In genomic region chrX:70452143-70452733, GRCh38 we compare ENCODE assay signal across 8 cellular contexts. TPM values are rescaled to one million over a fixed set of nuclear protein-coding genes. Genes with fewer than 3 reads are reported as not detected.
DNase-seq lines count a peak whose midpoint lies in the region; ATAC-seq, FAIRE-seq and TF ChIP-seq lines count a peak whose summit lies in the region.

No MANE protein-coding gene starts in this region.

- POLR2A ChIA-PET in CD4-positive, alpha-beta memory T cell (lab: Charles Lee; ENCODE audit: partially characterized antibody): interaction anchor here (0.9 to 2.8 kb wide), 4 partner anchors 17 to 730 kb away, joined by 3 to 14 read pairs (median 4); partner anchors contain the start of gene IGBP1
- POLR2A ChIA-PET in T-cell (lab: Charles Lee): no interaction called here

- H3K36me3 Mint-ChIP-seq in CD4-positive, alpha-beta memory T cell: no peaks in the 10 kb centered on the region
- no peaks in the 10 kb centered on the region for H3K36me3 Mint-ChIP-seq in T-cell

- ATAC-seq in GM19463 (IDR thresholded peaks at IDR 0.05; ENCODE audit: unreplicated experiment) (peak; percentile 37), T-cell (replicated peaks in 1 of 4) (peak; percentile 34 to 61 (median 55))

- no peaks in the 10 kb centered on the region for H3K27me3 ChIP-seq in CD4-positive, alpha-beta memory T cell (ENCODE audit: insufficient read depth, low read length)
- no peaks in the 10 kb centered on the region for H3K27me3 ChIP-seq in small intestine (ENCODE audit: control insufficient read depth in 2 of 2, insufficient read depth in 2 of 2, low read length in 2 of 2)

- peak overlapping the region; percentile 90 to 94 (median 92) for H3K4me3 Mint-ChIP-seq in CD4-positive, alpha-beta memory T cell
- peak overlapping the region; percentile 80 to 91 (median 88) for H3K4me3 Mint-ChIP-seq in T-cell

- no peaks in the 10 kb centered on the region for H3K9me3 ChIP-seq in CD4-positive, alpha-beta memory T cell (ENCODE audit: control insufficient read depth in 1 of 2, low read length in 2 of 2)
- H3K9me3 ChIP-seq in iPS-18c (ENCODE audit: control insufficient read depth, insufficient read depth, low read length) (peaks cover 10% of the 10 kb centered on the region), small intestine (ENCODE audit: control insufficient read depth, low read depth) (no peaks in the 10 kb centered on the region)

- intact Hi-C loops in CD4-positive, alpha-beta memory T cell (cut with micrococcal nuclease): loop anchor here (5.0 kb wide), 2 partner anchors 305 to 320 kb away; partner anchors contain the start of gene IGBP1

- peak overlapping the region; percentile 38 for H3K27ac ChIP-seq in CD4-positive, alpha-beta memory T cell (ENCODE audit: low read depth, low read length)
- peak overlapping the region; percentile 53 to 79 for H3K27ac ChIP-seq in small intestine (ENCODE audit: low read depth in 1 of 2, low read length in 1 of 2)

- in situ Hi-C loops in KBM-7 (cut with MboI; ENCODE audit: low pct_unique_long_range_greater_than_20kb, low sequenced_read_pairs) (loop anchor here (10.0 kb wide), 1 partner anchor 103 kb away; no protein-coding TSS in a partner anchor), astrocyte of the spinal cord (cut with HindIII; ENCODE audit: low sequenced_read_pairs) (no loop called here)

- FAIRE-seq in small intestine (lab: Jason Lieb, UNC): no peak

- H3K27me3 Mint-ChIP-seq in CD4-positive, alpha-beta memory T cell: no peaks in the 10 kb centered on the region
- peaks cover 0 to 13% of the 10 kb centered on the region in 2 donors for H3K27me3 Mint-ChIP-seq in T-cell

- no peaks in the 10 kb centered on the region for H3K9me3 Mint-ChIP-seq in CD4-positive, alpha-beta memory T cell
- no peaks in the 10 kb centered on the region for H3K9me3 Mint-ChIP-seq in T-cell

- CTCF ChIA-PET in CD4-positive, alpha-beta memory T cell (lab: Charles Lee; ENCODE audit: partially characterized antibody): interaction anchor here (1.1 to 4.7 kb wide), 6 partner anchors 8 to 212 kb away, joined by 3 to 23 read pairs (median 5); no protein-coding TSS in a partner anchor
- CTCF ChIA-PET in T-cell (lab: Charles Lee): interaction anchor here (1.0 to 1.7 kb wide), 2 partner anchors 19 to 508 kb away, joined by 3 to 9 read pairs; no protein-coding TSS in a partner anchor

- H3K4me1 ChIP-seq in CD4-positive, alpha-beta memory T cell (ENCODE audit: insufficient read depth, low read length): peaks cover 33% of the 10 kb centered on the region
- H3K4me1 ChIP-seq in small intestine (ENCODE audit: control insufficient read depth in 2 of 2, insufficient read depth in 1 of 2, low read depth in 1 of 2, low read length in 1 of 2): no peaks in the 10 kb centered on the region

- H3K4me1 Mint-ChIP-seq in CD4-positive, alpha-beta memory T cell: peaks cover 23 to 48% (median 32%) of the 10 kb centered on the region in 4 donors
- H3K4me1 Mint-ChIP-seq in T-cell: peaks cover 34 to 44% (median 43%) of the 10 kb centered on the region in 3 donors

- peak overlapping the region in 1 of 2 donors; percentile 56 for H3K4me3 ChIP-seq in CD4-positive, alpha-beta memory T cell (ENCODE audit: low read length in 2 of 2)
- peak overlapping the region; percentile 51 for H3K4me3 ChIP-seq in astrocyte of the spinal cord (ENCODE audit: low read depth, low read length)
- H3K4me3 ChIP-seq in iPS-18c (ENCODE audit: insufficient read depth, low read depth, low read length): peak overlapping the region; percentile 41; the same call in 1 of the 2 replicates
- H3K4me3 ChIP-seq in small intestine (ENCODE audit: low read depth in 1 of 2, low read length in 2 of 2): peak overlapping the region; percentile 30 to 46

- peak; percentile 83 for TF ChIP-seq CTCF in astrocyte of the spinal cord (IDR thresholded peaks at IDR 0.05; ENCODE audit: low read depth, low read length)

- peak overlapping the region; percentile 80 to 94 (median 91) for H3K27ac Mint-ChIP-seq in CD4-positive, alpha-beta memory T cell
- peak overlapping the region; percentile 79 to 90 for H3K27ac Mint-ChIP-seq in T-cell

- H3K36me3 ChIP-seq in CD4-positive, alpha-beta memory T cell (ENCODE audit: insufficient read depth, low read length): no peaks in the 10 kb centered on the region
- no peaks in the 10 kb centered on the region for H3K36me3 ChIP-seq in small intestine (ENCODE audit: control insufficient read depth in 2 of 2, insufficient read depth in 2 of 2, low read length in 2 of 2)

- peak; percentile 44 to 62 (median 53) for DNase-seq in CD4-positive, alpha-beta memory T cell
- DNase-seq in KBM-7 (peak; percentile 74), T-cell (peak in 29 of 34 experiments; percentile 8 to 63 (median 40)), astrocyte of the spinal cord (ENCODE audit: low read depth, low spot score) (no peak), small intestine (peak; percentile 60), NOMO-1 treated with DMSO at 0.1 percent for 48 hours (lab: John Stamatoyannopoulos, UW; ENCODE audit: unreplicated experiment) (no peak)

- 2 to 30% (median 2%) methylated on average over 19 to 39 of the region's 39 CpGs for WGBS in small intestine, 3 donors

RNA-seq across cellular contexts. Expression of gene DLG3, which starts 7.6 kb away (rescaled TPM):
- 10 to 100 TPM; 12.4 to 14.2 TPM for total RNA-seq in CD4-positive, alpha-beta memory T cell
- 10 to 100 TPM in 1 of 2 donors, 1 to 10 TPM in 1; 5.3 to 11.6 TPM for polyA plus RNA-seq in CD4-positive, alpha-beta memory T cell
- total RNA-seq in T-cell: 10 to 100 TPM in 3 of 5 donors, 1 to 10 TPM in 2; 6.2 to 14.1 (median 10.3) TPM
- polyA plus RNA-seq in small intestine: 10 to 100 TPM; 22.2 to 40.0 (median 27.6) TPM

RNA-seq across cellular contexts. Expression of gene GDPD2, which starts 29.1 kb away (rescaled TPM):
- total RNA-seq in CD4-positive, alpha-beta memory T cell: not detected
- not detected for polyA plus RNA-seq in CD4-positive, alpha-beta memory T cell
- not detected for total RNA-seq in T-cell
- polyA plus RNA-seq in small intestine: 10 to 100 TPM in 2 of 3 donors, 1 to 10 TPM in 1; 2.6 to 26.4 (median 25.9) TPM

Comparison
In these comparisons a context has a peak if more than half of its experiments do, and no peak if none do; other contexts are left out.
1. DNase-seq: peak in CD4-positive, alpha-beta memory T cell (5 of 5), KBM-7 (single experiment), T-cell (29 of 34) and small intestine (single experiment); none in astrocyte of the spinal cord (single experiment) and NOMO-1 treated with DMSO at 0.1 percent for 48 hours (single experiment).